34 cellular contexts compared by ENCODE assay signal in genomic region chr16:1063728-1064127, GRCh38. TPM values are rescaled to one million over a fixed set of nuclear protein-coding genes. Genes with fewer than 3 reads are reported as not detected.
"Had no signal": no experiment of that assay in that cellular context is flagged by ENCODE, and none has a peak within 500 bp of the region (broad histone marks: within the 10 kb centered on the region; RNA-seq: fewer than 3 reads in every experiment).

No MANE protein-coding gene starts in this region.

- H3K4me3 Mint-ChIP-seq: activated CD4-positive, alpha-beta memory T cell treated with anti-CD3 and anti-CD28 coated beads for 36 hours; activated CD8-positive, alpha-beta memory T cell treated with anti-CD3 and anti-CD28 coated beads, Interleukin-2, amount 10 ng/mL, durations not matched to agents 7 days and 5 days; activated naive CD4-positive, alpha-beta T cell treated with anti-CD3 and anti-CD28 coated beads, Interleukin-2, amount 10 ng/mL, durations not matched to agents 7 days and 5 days; activated naive CD8-positive, alpha-beta T cell; activated naive CD8-positive, alpha-beta T cell treated with anti-CD3 and anti-CD28 coated beads, Interleukin-2, amount 50 U/mL, for 24 hours; T-helper 1 cell treated with Interleukin-12 subunit alpha and Interleukin-12 subunit beta and Interleukin-4 antibody, amounts not matched to agents 30 μg/mL and 1 μg/mL, for 36 hours; T-helper 2 cell treated with Interferon-gamma antibody and Interleukin-4, amounts not matched to agents 5 μg/mL and 100 μg/mL, for 36 hours had no signal

- H2AFZ ChIP-seq: PC-9 had no signal

- H3K27ac Mint-ChIP-seq: activated CD4-positive, alpha-beta memory T cell treated with anti-CD3 and anti-CD28 coated beads for 36 hours; activated CD8-positive, alpha-beta memory T cell treated with anti-CD3 and anti-CD28 coated beads, Interleukin-2, amount 10 ng/mL, durations not matched to agents 7 days and 5 days; activated naive CD4-positive, alpha-beta T cell treated with anti-CD3 and anti-CD28 coated beads, Interleukin-2, amount 10 ng/mL, durations not matched to agents 7 days and 5 days; activated naive CD8-positive, alpha-beta T cell; activated naive CD8-positive, alpha-beta T cell treated with anti-CD3 and anti-CD28 coated beads, Interleukin-2, amount 50 U/mL, for 24 hours; T-helper 1 cell treated with Interleukin-12 subunit alpha and Interleukin-12 subunit beta and Interleukin-4 antibody, amounts not matched to agents 30 μg/mL and 1 μg/mL, for 36 hours; T-helper 2 cell treated with Interferon-gamma antibody and Interleukin-4, amounts not matched to agents 5 μg/mL and 100 μg/mL, for 36 hours had no signal

- ATAC-seq: activated CD8-positive, alpha-beta memory T cell treated with anti-CD3 and anti-CD28 coated beads, Interleukin-2, amount 10 ng/mL, durations not matched to agents 7 days and 5 days; activated naive CD8-positive, alpha-beta T cell treated with anti-CD3 and anti-CD28 coated beads, Interleukin-2, amount 50 U/mL, for 24 hours; Right ventricle myocardium inferior had no signal

- H3K4me3 ChIP-seq: PC-9 had no signal

- H3K9ac ChIP-seq: KMS-11 had no signal

- DNase-seq: activated CD4-positive, alpha-beta memory T cell treated with anti-CD3 and anti-CD28 coated beads for 36 hours; activated CD4-positive, alpha-beta T cell treated with anti-CD3 and anti-CD28 coated beads, Interleukin-2, amount 50 U/mL, for 1 hour; activated CD8-positive, alpha-beta memory T cell treated with anti-CD3 and anti-CD28 coated beads for 24 hours; activated CD8-positive, alpha-beta memory T cell treated with anti-CD3 and anti-CD28 coated beads, Interleukin-2, amount 10 ng/mL, durations not matched to agents 7 days and 5 days; activated CD8-positive, alpha-beta memory T cell treated with anti-CD3 and anti-CD28 coated beads, Interleukin-2, amount 50 U/mL, for 48 hours; activated effector memory CD4-positive, alpha-beta T cell treated with Interleukin-2 at 50 U/mL for 16 hours; activated naive CD4-positive, alpha-beta T cell treated with anti-CD3 and anti-CD28 coated beads, Interleukin-2, amount 10 ng/mL, durations not matched to agents 7 days and 5 days; activated naive CD8-positive, alpha-beta T cell treated with anti-CD3 and anti-CD28 coated beads, Interleukin-2, amount 50 U/mL, for 24 hours; activated T-cell treated with anti-CD3 and anti-CD28 coated beads, Interleukin-2, amount 50 U/mL, for 48 hours; brain microvascular endothelial cell; central memory CD4-positive, alpha-beta T cell; MM.1S; MV-4-11; NCI-H1092; NCI-H1436 treated with DMSO at 0.1 percent for 48 hours; NCI-H1694 treated with DMSO at 0.1 percent for 48 hours; NCI-H2029; NCI-H2171; NCI-H446; NCI-H510A treated with DMSO at 0.1 percent for 48 hours; NCI-H526 treated with DMSO at 0.1 percent for 48 hours; NCI-H82; NK-92 treated with Interleukin-12 subunit alpha and Interleukin-12 subunit beta, amount 100 ng/mL, for 24 hours; PC-9 had no signal

- H3K36me3 ChIP-seq: brain microvascular endothelial cell had no signal

- H3K4me2 ChIP-seq: KMS-11, PC-9 had no signal

- H3K27ac ChIP-seq: brain microvascular endothelial cell, KMS-11, PC-9, RWPE1 had no signal

- FAIRE-seq: RCC 7860, TTC549 had no signal

- H3K36me3 Mint-ChIP-seq: activated naive CD4-positive, alpha-beta T cell treated with anti-CD3 and anti-CD28 coated beads, Interleukin-2, amount 10 ng/mL, durations not matched to agents 7 days and 5 days had no signal

RNA-seq across cellular contexts. Expression of gene SSTR5, which starts 8.8 kb away (rescaled TPM):
- total RNA-seq: activated CD4-positive, alpha-beta memory T cell treated with anti-CD3 and anti-CD28 coated beads for 36 hours; activated CD8-positive, alpha-beta memory T cell treated with anti-CD3 and anti-CD28 coated beads, Interleukin-2, amount 10 ng/mL, durations not matched to agents 7 days and 5 days; cerebellum; PC-9 had no signal

RNA-seq across cellular contexts. Expression of gene C1QTNF8, which starts 32.3 kb away (rescaled TPM):
- total RNA-seq: activated CD4-positive, alpha-beta memory T cell treated with anti-CD3 and anti-CD28 coated beads for 36 hours; activated CD8-positive, alpha-beta memory T cell treated with anti-CD3 and anti-CD28 coated beads, Interleukin-2, amount 10 ng/mL, durations not matched to agents 7 days and 5 days; cerebellum; LHCN-M2; PC-9 had no signal
